In the genomic region with DNA sequence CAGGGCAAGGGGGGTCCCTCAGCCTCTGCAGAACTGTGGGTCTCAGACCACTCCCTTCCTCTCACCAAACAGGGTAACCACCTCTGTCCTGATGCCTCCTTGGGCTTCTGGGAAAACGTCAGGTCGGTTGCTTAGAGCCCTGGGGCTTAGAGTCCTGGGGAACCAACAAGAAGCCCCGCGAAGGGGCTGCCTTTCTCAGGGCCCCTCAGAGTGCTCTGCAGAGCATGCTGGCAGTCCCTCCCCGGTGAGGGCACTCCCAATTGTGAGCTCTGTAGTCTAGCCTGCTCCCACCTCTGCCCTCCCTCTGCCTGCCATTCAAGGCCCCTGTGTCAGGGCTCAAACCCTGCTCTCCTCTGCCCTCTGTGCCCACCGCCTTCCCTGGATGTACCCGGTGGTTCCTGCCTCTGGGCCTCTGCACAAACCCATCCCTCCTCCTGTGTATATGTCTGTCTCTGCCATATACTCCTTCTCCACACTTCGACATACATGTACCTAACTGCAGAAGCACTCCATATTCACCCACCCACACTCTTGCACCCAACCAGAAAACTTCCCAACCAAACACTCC, we compare ENCODE assay signal across 1 cellular context.
TF ChIP-seq lines count a peak whose summit lies in the region.

No MANE protein-coding gene starts in this region.

TF ChIP-seq in H1, 55 proteins besides CTCF, POLR2A, EP300 and RAD21:
- no peak for TF ChIP-seq SP1 (IDR thresholded peaks at IDR 0.05; ENCODE audit: low read depth, low read length)
- peak; percentile 5 for TF ChIP-seq CTBP2 (IDR thresholded peaks at IDR 0.05; ENCODE audit: borderline replicate concordance, insufficient read depth, insufficient read length, low read length)
TF ChIP-seq in H1: peak in this region for 1.
